Comparison of ENCODE assay signal across 11 cellular contexts in genomic region chr6:136750821-136751220, GRCh38. TPM values are rescaled to one million over a fixed set of nuclear protein-coding genes. Genes with fewer than 3 reads are reported as not detected.
DNase-seq lines count a peak whose midpoint lies in the region; ATAC-seq and TF ChIP-seq lines count a peak whose summit lies in the region.
"Had no signal": no experiment of that assay in that cellular context is flagged by ENCODE, and none has a peak within 500 bp of the region (broad histone marks: within the 10 kb centered on the region; RNA-seq: fewer than 3 reads in every experiment).

No MANE protein-coding gene starts in this region.

- H3K4me1 Mint-ChIP-seq in activated T-helper 1 cell treated with anti-CD3 and anti-CD28 coated beads, Interleukin-12 subunit alpha, Interleukin-12 subunit beta, Interleukin-2, Interleukin-4 antibody, amounts not matched to agents 30 ng/mL and 10 ng/mL and 1 ng/mL, durations not matched to agents 14 hours and 24 hours and 36 hours (ENCODE audit: low read depth) = peaks cover 92% of the 10 kb centered on the region

- TF ChIP-seq POLR2A in transverse colon (IDR thresholded peaks at IDR 0.05) = no peak

- 60% methylated on average over 3 of the region's 3 CpGs for WGBS in mesenchymal stem cell
- 46 to 61% methylated on average over 3 of the region's 3 CpGs for WGBS in transverse colon (ENCODE audit: low coverage in 1 of 2), 2 donors

- H3K9me3 ChIP-seq in right atrium auricular region (no peaks in the 10 kb centered on the region), mesenchymal stem cell (ENCODE audit: control insufficient read depth, low read length) (no peaks in the 10 kb centered on the region), transverse colon (no peaks in the 10 kb centered on the region)

- H2BK5ac ChIP-seq in mesenchymal stem cell (ENCODE audit: low read depth, low read length, poor library complexity, severe bottlenecking) = no peak overlapping the region

- no peak overlapping the region for H2BK120ac ChIP-seq in mesenchymal stem cell (ENCODE audit: low read depth, low read length)

- no peak overlapping the region for H3K4ac ChIP-seq in mesenchymal stem cell (ENCODE audit: low read depth in 1 of 2, low read length in 2 of 2)

- no peak overlapping the region for H4K8ac ChIP-seq in mesenchymal stem cell (ENCODE audit: low read length)

- H3K36me3 ChIP-seq in right atrium auricular region (no peaks in the 10 kb centered on the region), mesenchymal stem cell (ENCODE audit: control insufficient read depth in 1 of 2, insufficient read depth in 2 of 2, low read depth in 1 of 2, low read length in 2 of 2) (no peaks in the 10 kb centered on the region), transverse colon (no peaks in the 10 kb centered on the region)

- TF ChIP-seq CTCF in right atrium auricular region (IDR thresholded peaks at IDR 0.05) = no peak
- no peak for TF ChIP-seq CTCF in transverse colon (IDR thresholded peaks at IDR 0.05)

- peak overlapping the region; percentile 40 for H3K4me3 Mint-ChIP-seq in activated T-helper 1 cell treated with anti-CD3 and anti-CD28 coated beads, Interleukin-12 subunit alpha, Interleukin-12 subunit beta, Interleukin-2, Interleukin-4 antibody, amounts not matched to agents 30 ng/mL and 10 ng/mL and 1 ng/mL, durations not matched to agents 14 hours and 24 hours and 36 hours
- H3K4me3 Mint-ChIP-seq: GM23338 had no signal

- H3K14ac ChIP-seq in mesenchymal stem cell (ENCODE audit: low read length in 2 of 2) = no peak overlapping the region

- H3K9ac ChIP-seq in mesenchymal stem cell (ENCODE audit: low read length) = peak overlapping the region; percentile 46

- H2AFZ ChIP-seq in mesenchymal stem cell (ENCODE audit: low read depth, low read length) = no peak overlapping the region
- H2AFZ ChIP-seq: GM23338 had no signal

- H3K27ac ChIP-seq in right atrium auricular region = peak overlapping the region in 1 of 2 donors; percentile 6
- no peak overlapping the region for H3K27ac ChIP-seq in mesenchymal stem cell (ENCODE audit: low read length, poor library complexity, severe bottlenecking)
- H3K27ac ChIP-seq in transverse colon = peak overlapping the region; percentile 62 to 79 (median 76)

- H3K9me3 Mint-ChIP-seq in activated T-helper 1 cell treated with anti-CD3 and anti-CD28 coated beads, Interleukin-12 subunit alpha, Interleukin-12 subunit beta, Interleukin-2, Interleukin-4 antibody, amounts not matched to agents 30 ng/mL and 10 ng/mL and 1 ng/mL, durations not matched to agents 14 hours and 24 hours and 36 hours = no peaks in the 10 kb centered on the region
- H3K9me3 Mint-ChIP-seq: GM23338 had no signal

- no peak overlapping the region for H3K23ac ChIP-seq in mesenchymal stem cell (ENCODE audit: low read length in 2 of 2)

- H3K4me2 ChIP-seq in mesenchymal stem cell (ENCODE audit: low read length, poor library complexity, severe bottlenecking) = no peak overlapping the region
- H3K4me2 ChIP-seq: GM23338 had no signal

- ATAC-seq in Right ventricle myocardium superior (ENCODE audit: poor library complexity) = peak; percentile 4
- ATAC-seq in HG03135 (IDR thresholded peaks at IDR 0.05; ENCODE audit: unreplicated experiment) = no peak
- ATAC-seq in GM21381 (IDR thresholded peaks at IDR 0.05; ENCODE audit: unreplicated experiment) = no peak
- ATAC-seq: GM23338 had no signal

- no peak for TF ChIP-seq EP300 in transverse colon (IDR thresholded peaks at IDR 0.05; ENCODE audit: low read depth)

- peaks cover 9% of the 10 kb centered on the region for H3K36me3 Mint-ChIP-seq in activated T-helper 1 cell treated with anti-CD3 and anti-CD28 coated beads, Interleukin-12 subunit alpha, Interleukin-12 subunit beta, Interleukin-2, Interleukin-4 antibody, amounts not matched to agents 30 ng/mL and 10 ng/mL and 1 ng/mL, durations not matched to agents 14 hours and 24 hours and 36 hours (ENCODE audit: low read depth)

- H2AK5ac ChIP-seq in mesenchymal stem cell (ENCODE audit: low read length, severe bottlenecking) = no peak overlapping the region

- H3K4me3 ChIP-seq in right atrium auricular region (no peak overlapping the region), mesenchymal stem cell (ENCODE audit: insufficient read depth in 1 of 2, low read depth in 1 of 2, low read length in 2 of 2) (no peak overlapping the region), transverse colon (no peak overlapping the region)
- H3K4me3 ChIP-seq: GM23338 had no signal

- H3K4me1 ChIP-seq in right atrium auricular region (peaks cover 0 to 23% of the 10 kb centered on the region in 2 donors), mesenchymal stem cell (ENCODE audit: control insufficient read depth, insufficient read depth, low read depth, low read length) (no peaks in the 10 kb centered on the region), transverse colon (peaks cover 21 to 34% (median 31%) of the 10 kb centered on the region in 4 donors)

- H3K18ac ChIP-seq in mesenchymal stem cell (ENCODE audit: low read depth in 1 of 2, low read length in 2 of 2) = no peak overlapping the region

- H3K27me3 ChIP-seq in right atrium auricular region (no peaks in the 10 kb centered on the region), mesenchymal stem cell (ENCODE audit: control insufficient read depth in 1 of 2, insufficient read depth in 1 of 2, low read length in 2 of 2) (no peaks in the 10 kb centered on the region), transverse colon (no peaks in the 10 kb centered on the region)

- H2BK12ac ChIP-seq in mesenchymal stem cell (ENCODE audit: low read length in 2 of 2) = no peak overlapping the region

- peaks cover 23% of the 10 kb centered on the region for H3K79me1 ChIP-seq in mesenchymal stem cell (replicated peaks; ENCODE audit: low read length, poor library complexity, severe bottlenecking)

- intact Hi-C loops in Right ventricle myocardium superior (cut with DNase I) (no loop called here), transverse colon (cut with DNase I; ENCODE audit: low total_unique reads) (no loop called here)
- intact Hi-C loops in activated T-helper 1 cell treated with anti-CD3 and anti-CD28 coated beads, Interleukin-12 subunit alpha, Interleukin-12 subunit beta, Interleukin-2, Interleukin-4 antibody, amounts not matched to agents 30 ng/mL and 10 ng/mL and 1 ng/mL, durations not matched to agents 14 hours and 24 hours and 36 hours (cut with micrococcal nuclease) = loop anchor here (1.0 to 5.0 kb wide), 6 partner anchors 13 to 466 kb away; partner anchors contain the start of genes IFNGR1 and MAP3K5

- no peaks in the 10 kb centered on the region for H3K27me3 Mint-ChIP-seq in activated T-helper 1 cell treated with anti-CD3 and anti-CD28 coated beads, Interleukin-12 subunit alpha, Interleukin-12 subunit beta, Interleukin-2, Interleukin-4 antibody, amounts not matched to agents 30 ng/mL and 10 ng/mL and 1 ng/mL, durations not matched to agents 14 hours and 24 hours and 36 hours (ENCODE audit: insufficient read depth)

- in situ Hi-C loops in transverse colon (cut with MboI; ENCODE audit: low pct_ligation_motif_present in 1 of 4, low pct_unique_long_range_greater_than_20kb in 1 of 4, low sequenced_read_pairs in 3 of 4) = no loop called here

- no peak overlapping the region for H2BK15ac ChIP-seq in mesenchymal stem cell (ENCODE audit: low read depth, poor library complexity, severe bottlenecking)

- H4K91ac ChIP-seq in mesenchymal stem cell (ENCODE audit: low read length) = no peak overlapping the region

- peak overlapping the region; percentile 87 for H3K27ac Mint-ChIP-seq in activated T-helper 1 cell treated with anti-CD3 and anti-CD28 coated beads, Interleukin-12 subunit alpha, Interleukin-12 subunit beta, Interleukin-2, Interleukin-4 antibody, amounts not matched to agents 30 ng/mL and 10 ng/mL and 1 ng/mL, durations not matched to agents 14 hours and 24 hours and 36 hours
- H3K27ac Mint-ChIP-seq: GM23338 had no signal

- DNase-seq in Right ventricle myocardium superior = no peak
- DNase-seq in right atrium auricular region (ENCODE audit: low spot score) = no peak
- DNase-seq in activated T-helper 1 cell treated with anti-CD3 and anti-CD28 coated beads, Interleukin-12 subunit alpha, Interleukin-12 subunit beta, Interleukin-2, Interleukin-4 antibody, amounts not matched to agents 30 ng/mL and 10 ng/mL and 1 ng/mL, durations not matched to agents 14 hours and 24 hours and 36 hours (ENCODE audit: low spot score) = no peak
- no peak for DNase-seq in mesenchymal stem cell
- DNase-seq in transverse colon = no peak
- no peak for DNase-seq in NCI-H1436 treated with DMSO at 0.1 percent for 48 hours (lab: John Stamatoyannopoulos, UW)
- DNase-seq: NCI-H1694, NCI-H526 treated with DMSO at 0.1 percent for 48 hours had no signal

RNA-seq across cellular contexts. Expression of gene MAP3K5, which starts 41.5 kb away (rescaled TPM):
- total RNA-seq in Right ventricle myocardium superior = 39.9 TPM
- total RNA-seq in right atrium auricular region = 10 to 100 TPM in 1 of 2 donors, 1 to 10 TPM in 1; 6.7 to 11.9 TPM
- total RNA-seq in activated T-helper 1 cell treated with anti-CD3 and anti-CD28 coated beads, Interleukin-12 subunit alpha, Interleukin-12 subunit beta, Interleukin-2, Interleukin-4 antibody, amounts not matched to agents 30 ng/mL and 10 ng/mL and 1 ng/mL, durations not matched to agents 14 hours and 24 hours and 36 hours = 12.2 and 13.4 TPM in 2 replicates
- polyA plus RNA-seq in mesenchymal stem cell (2013, experiment 1 of 2) = 9.8 TPM
- 10.1 TPM for polyA plus RNA-seq in mesenchymal stem cell (2013, experiment 2 of 2)
- total RNA-seq in transverse colon = 10 to 100 TPM; 16.2 to 52.7 (median 34.8) TPM
